Comparison of ENCODE assay signal across 1 cellular context in genomic region chr15:66747223-66747622, GRCh38.
TF ChIP-seq lines count a peak whose summit lies in the region.

No MANE protein-coding gene starts in this region.

TF ChIP-seq in WTC11, 78 proteins besides CTCF, POLR2A, EP300 and RAD21 (continued from another document):
- no peak for TF ChIP-seq ZNF532 (CRISPR knock-in tag; IDR thresholded peaks at IDR 0.05; ENCODE audit: borderline replicate concordance)
- TF ChIP-seq SOX15 (CRISPR knock-in tag; IDR thresholded peaks at IDR 0.05) = no peak
- no peak for TF ChIP-seq GTF2I (CRISPR knock-in tag; conservative IDR thresholded peaks at IDR 0.05)
- TF ChIP-seq IRF1 (CRISPR knock-in tag; IDR thresholded peaks at IDR 0.05) = no peak
- TF ChIP-seq NR2C2 (CRISPR knock-in tag; IDR thresholded peaks at IDR 0.05) = no peak
- no peak for TF ChIP-seq USF2 (CRISPR knock-in tag; IDR thresholded peaks at IDR 0.05)
- TF ChIP-seq, protein P1, sequence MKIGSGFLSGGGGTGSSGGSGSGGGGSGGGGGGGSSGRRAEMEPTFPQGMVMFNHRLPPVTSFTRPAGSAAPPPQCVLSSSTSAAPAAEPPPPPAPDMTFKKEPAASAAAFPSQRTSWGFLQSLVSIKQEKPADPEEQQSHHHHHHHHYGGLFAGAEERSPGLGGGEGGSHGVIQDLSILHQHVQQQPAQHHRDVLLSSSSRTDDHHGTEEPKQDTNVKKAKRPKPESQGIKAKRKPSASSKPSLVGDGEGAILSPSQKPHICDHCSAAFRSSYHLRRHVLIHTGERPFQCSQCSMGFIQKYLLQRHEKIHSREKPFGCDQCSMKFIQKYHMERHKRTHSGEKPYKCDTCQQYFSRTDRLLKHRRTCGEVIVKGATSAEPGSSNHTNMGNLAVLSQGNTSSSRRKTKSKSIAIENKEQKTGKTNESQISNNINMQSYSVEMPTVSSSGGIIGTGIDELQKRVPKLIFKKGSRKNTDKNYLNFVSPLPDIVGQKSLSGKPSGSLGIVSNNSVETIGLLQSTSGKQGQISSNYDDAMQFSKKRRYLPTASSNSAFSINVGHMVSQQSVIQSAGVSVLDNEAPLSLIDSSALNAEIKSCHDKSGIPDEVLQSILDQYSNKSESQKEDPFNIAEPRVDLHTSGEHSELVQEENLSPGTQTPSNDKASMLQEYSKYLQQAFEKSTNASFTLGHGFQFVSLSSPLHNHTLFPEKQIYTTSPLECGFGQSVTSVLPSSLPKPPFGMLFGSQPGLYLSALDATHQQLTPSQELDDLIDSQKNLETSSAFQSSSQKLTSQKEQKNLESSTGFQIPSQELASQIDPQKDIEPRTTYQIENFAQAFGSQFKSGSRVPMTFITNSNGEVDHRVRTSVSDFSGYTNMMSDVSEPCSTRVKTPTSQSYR (CRISPR knock-in tag; IDR thresholded peaks at IDR 0.05) = no peak
- no peak for TF ChIP-seq ZNF219 (CRISPR knock-in tag; IDR thresholded peaks at IDR 0.05; ENCODE audit: borderline replicate concordance)
- no peak for TF ChIP-seq NFE2L1 (CRISPR knock-in tag; IDR thresholded peaks at IDR 0.05)
- no peak for TF ChIP-seq HMGA2 (CRISPR knock-in tag; IDR thresholded peaks at IDR 0.05)
- TF ChIP-seq ELF4 (CRISPR knock-in tag; IDR thresholded peaks at IDR 0.05; ENCODE audit: low read depth) = no peak
- TF ChIP-seq ATF2 (CRISPR knock-in tag; IDR thresholded peaks at IDR 0.05; ENCODE audit: borderline replicate concordance, low read depth) = no peak
- no peak for TF ChIP-seq ATF1 (CRISPR knock-in tag; IDR thresholded peaks at IDR 0.05)
- no peak for TF ChIP-seq ETV6 (CRISPR knock-in tag; IDR thresholded peaks at IDR 0.05)
- no peak for TF ChIP-seq RELA (CRISPR knock-in tag; IDR thresholded peaks at IDR 0.05; ENCODE audit: borderline replicate concordance)
- no peak for TF ChIP-seq AFF4 (CRISPR knock-in tag; IDR thresholded peaks at IDR 0.05; ENCODE audit: borderline replicate concordance)
